1 cellular context compared by ENCODE assay signal in genomic region chr13:52128714-52129700, GRCh38.
TF ChIP-seq lines count a peak whose summit lies in the region.

NEK5 (minus strand) TSS chr13:52129073; CDS start chr13:52127482, 1,591 bp downstream.

TF ChIP-seq in HEK293, 187 proteins besides CTCF, POLR2A, EP300 and RAD21 (continued from another document and continues in another):
- TF ChIP-seq ZNF660 (tag by site-specific recombination; IDR thresholded peaks at IDR 0.05) (peak; percentile 60; the same call in 1 of the 2 replicates), ZBTB10 (tag by site-specific recombination; IDR thresholded peaks at IDR 0.05) (no peak), BCL11A (tag by site-specific recombination; IDR thresholded peaks at IDR 0.05; ENCODE audit: low read depth) (no peak), ZNF132 (tag by site-specific recombination; IDR thresholded peaks at IDR 0.05; ENCODE audit: borderline replicate concordance) (no peak), REPIN1 (tag by site-specific recombination; IDR thresholded peaks at IDR 0.05; ENCODE audit: low read depth) (no peak), ZNF645 (tag by site-specific recombination; IDR thresholded peaks at IDR 0.05) (no peak), ZNF785 (tag by site-specific recombination; IDR thresholded peaks at IDR 0.05) (no peak), ZNF670 (tag by site-specific recombination; IDR thresholded peaks at IDR 0.05; ENCODE audit: low read depth) (no peak), ZNF37A (tag by site-specific recombination; IDR thresholded peaks at IDR 0.05) (no peak), ZNF580 (tag by site-specific recombination; IDR thresholded peaks at IDR 0.05) (no peak), GLIS1 (tag by site-specific recombination; IDR thresholded peaks at IDR 0.05) (0 out of 2 replicates have a peak, but pooled peaks have one; percentile 28), ZNF433 (tag by site-specific recombination; IDR thresholded peaks at IDR 0.05; ENCODE audit: low read depth) (no peak), ZNF350 (tag by site-specific recombination; IDR thresholded peaks at IDR 0.05) (no peak), OSR2 (tag by site-specific recombination; IDR thresholded peaks at IDR 0.05) (no peak), SALL2 (tag by site-specific recombination; IDR thresholded peaks at IDR 0.05; ENCODE audit: borderline replicate concordance) (no peak), ZNF280D (tag by site-specific recombination; IDR thresholded peaks at IDR 0.05) (no peak), ZSCAN18 (tag by site-specific recombination; IDR thresholded peaks at IDR 0.05) (no peak), ZSCAN16 (tag by site-specific recombination; IDR thresholded peaks at IDR 0.05) (no peak), YY1 (tag by site-specific recombination; IDR thresholded peaks at IDR 0.05) (no peak), ZNF426 (tag by site-specific recombination; IDR thresholded peaks at IDR 0.05) (no peak), ZFP3 (tag by site-specific recombination; IDR thresholded peaks at IDR 0.05; ENCODE audit: low read depth) (no peak), ZNF76 (tag by site-specific recombination; IDR thresholded peaks at IDR 0.05; ENCODE audit: borderline replicate concordance, low read depth) (0 out of 2 replicates have a peak, but pooled peaks have one; percentile 11), ZBTB17 (tag by site-specific recombination; IDR thresholded peaks at IDR 0.05) (peak; percentile 38; the same call in 1 of the 2 replicates), ZNF18 (tag by site-specific recombination; IDR thresholded peaks at IDR 0.05) (no peak), KLF7 (tag by site-specific recombination; IDR thresholded peaks at IDR 0.05; ENCODE audit: borderline replicate concordance) (no peak), SP2 (tag by site-specific recombination; IDR thresholded peaks at IDR 0.05) (peak; percentile 55), KLF10 (tag by site-specific recombination; IDR thresholded peaks at IDR 0.05) (no peak), IKZF3 (tag by site-specific recombination; IDR thresholded peaks at IDR 0.05) (peak; percentile 68), ZNF239 (tag by site-specific recombination; IDR thresholded peaks at IDR 0.05) (no peak), ZNF747 (tag by site-specific recombination; IDR thresholded peaks at IDR 0.05) (no peak), ZNF280C (tag by site-specific recombination; IDR thresholded peaks at IDR 0.05) (no peak), ZNF561 (tag by site-specific recombination; IDR thresholded peaks at IDR 0.05; ENCODE audit: borderline replicate concordance) (0 out of 2 replicates have a peak, but pooled peaks have one; percentile 16), ZNF175 (tag by site-specific recombination; IDR thresholded peaks at IDR 0.05) (no peak), ZNF629 (tag by site-specific recombination; IDR thresholded peaks at IDR 0.05) (no peak), ZEB2 (tag by site-specific recombination; IDR thresholded peaks at IDR 0.05) (peak; percentile 71), ZNF324 (tag by site-specific recombination; IDR thresholded peaks at IDR 0.05) (no peak), SP7 (tag by site-specific recombination; IDR thresholded peaks at IDR 0.05) (peak; percentile 50; the same call in 1 of the 2 replicates), ZNF174 (tag by site-specific recombination; IDR thresholded peaks at IDR 0.05) (no peak), ZNF112 (tag by site-specific recombination; IDR thresholded peaks at IDR 0.05) (no peak), ZBTB20 (tag by site-specific recombination; IDR thresholded peaks at IDR 0.05) (peak; percentile 61), MZF1 (tag by site-specific recombination; IDR thresholded peaks at IDR 0.05; ENCODE audit: borderline replicate concordance) (no peak), ZNF157 (tag by site-specific recombination; IDR thresholded peaks at IDR 0.05) (no peak), ELK4 (IDR thresholded peaks at IDR 0.05; ENCODE audit: borderline replicate concordance, low read depth, low read length) (no peak), PRDM1 (tag by site-specific recombination; IDR thresholded peaks at IDR 0.05) (no peak), ZXDB (tag by site-specific recombination; IDR thresholded peaks at IDR 0.05) (peak; percentile 76), TRIM28 (IDR thresholded peaks at IDR 0.05; ENCODE audit: borderline replicate concordance, low read length) (no peak), KLF9 (tag by site-specific recombination; IDR thresholded peaks at IDR 0.05; ENCODE audit: low read depth) (peak; percentile 43; the same call in 1 of the 2 replicates), KLF17 (tag by site-specific recombination; IDR thresholded peaks at IDR 0.05) (0 out of 2 replicates have a peak, but pooled peaks have one; percentile 27), ZNF777 (tag by site-specific recombination; IDR thresholded peaks at IDR 0.05; ENCODE audit: borderline replicate concordance) (no peak), ZNF704 (tag by site-specific recombination; IDR thresholded peaks at IDR 0.05) (no peak), ZNF658 (tag by site-specific recombination; IDR thresholded peaks at IDR 0.05) (no peak), EGR2 (tag by site-specific recombination; IDR thresholded peaks at IDR 0.05; ENCODE audit: low read depth) (peak; percentile 87), ZNF654 (tag by site-specific recombination; IDR thresholded peaks at IDR 0.05; ENCODE audit: low read depth) (peak; percentile 10), BCL11B (tag by site-specific recombination; IDR thresholded peaks at IDR 0.05; ENCODE audit: low read depth) (0 out of 2 replicates have a peak, but pooled peaks have one; percentile 39)
